In the genomic region with DNA sequence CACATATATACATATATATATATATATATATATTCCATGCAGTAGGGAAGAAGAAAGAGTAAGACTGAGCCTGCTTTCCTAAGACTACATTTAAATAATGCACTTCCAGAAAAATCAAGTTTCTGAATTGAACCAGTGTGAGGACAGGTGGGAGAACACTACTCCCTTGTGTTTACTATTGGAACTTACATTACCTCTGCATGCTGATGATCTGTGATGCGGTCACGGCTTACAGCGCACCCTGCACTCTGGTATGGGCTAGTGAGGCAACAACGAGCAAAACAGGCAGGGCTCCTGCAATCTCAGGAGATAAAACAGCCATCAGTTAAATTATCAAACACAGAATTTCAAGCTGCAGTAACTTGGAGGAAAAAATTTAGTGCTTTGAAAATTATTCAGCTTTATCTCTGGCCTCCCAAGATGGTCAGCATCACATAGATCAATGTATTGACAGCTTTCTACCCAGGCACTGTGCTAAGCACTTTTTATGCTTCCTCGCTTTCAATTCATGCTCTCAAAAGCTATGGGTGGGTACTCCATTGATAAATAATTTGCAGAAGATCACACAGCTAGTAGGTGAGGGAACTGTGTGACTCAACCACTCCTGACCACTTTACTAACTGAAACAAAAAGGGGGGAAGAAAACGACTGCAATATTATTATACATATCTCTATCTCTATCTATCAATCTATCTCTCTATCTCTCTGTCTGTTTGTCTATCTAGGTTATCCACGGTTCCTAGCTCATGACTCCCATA, we compare ENCODE assay signal across 1 cellular context.
TF ChIP-seq lines count a peak whose summit lies in the region.

No MANE protein-coding gene starts in this region.

TF ChIP-seq in SK-N-SH, 30 proteins besides CTCF, POLR2A, EP300 and RAD21:
- TF ChIP-seq, protein P1, sequence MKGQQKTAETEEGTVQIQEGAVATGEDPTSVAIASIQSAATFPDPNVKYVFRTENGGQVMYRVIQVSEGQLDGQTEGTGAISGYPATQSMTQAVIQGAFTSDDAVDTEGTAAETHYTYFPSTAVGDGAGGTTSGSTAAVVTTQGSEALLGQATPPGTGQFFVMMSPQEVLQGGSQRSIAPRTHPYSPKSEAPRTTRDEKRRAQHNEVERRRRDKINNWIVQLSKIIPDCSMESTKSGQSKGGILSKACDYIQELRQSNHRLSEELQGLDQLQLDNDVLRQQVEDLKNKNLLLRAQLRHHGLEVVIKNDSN (IDR thresholded peaks at IDR 0.05; ENCODE audit: borderline replicate concordance, low read depth): no peak
- TF ChIP-seq ELF1 (IDR thresholded peaks at IDR 0.05): no peak
- TF ChIP-seq NFIC (IDR thresholded peaks at IDR 0.05; ENCODE audit: borderline replicate concordance): no peak
- no peak for TF ChIP-seq EZH2phosphoT487 (IDR thresholded peaks at IDR 0.05; ENCODE audit: borderline replicate concordance, low read depth)
- TF ChIP-seq MXI1 (IDR thresholded peaks at IDR 0.05; ENCODE audit: low read depth, low read length): no peak
- no peak for TF ChIP-seq TCF12 (IDR thresholded peaks at IDR 0.05)
- 0 out of 2 replicates have a peak, but pooled peaks have one; percentile 14 for TF ChIP-seq SMC3 (IDR thresholded peaks at IDR 0.05; ENCODE audit: low read depth, low read length)
- TF ChIP-seq RCOR1 (IDR thresholded peaks at IDR 0.05; ENCODE audit: low read length): no peak
